8 cellular contexts compared by ENCODE assay signal in genomic region chr3:100399341-100400071, GRCh38. TPM values are rescaled to one million over a fixed set of nuclear protein-coding genes. Genes with fewer than 3 reads are reported as not detected.
DNase-seq lines count a peak whose midpoint lies in the region; ATAC-seq, FAIRE-seq and TF ChIP-seq lines count a peak whose summit lies in the region.

No MANE protein-coding gene starts in this region.

- TF ChIP-seq RAD21 in K562 (CRISPR knock-in tag; conservative IDR thresholded peaks at IDR 0.05 in 1 of 2, IDR thresholded peaks at IDR 0.05 in 1 of 2), result no peak

- no peak overlapping the region for H2AFZ ChIP-seq in K562 (ENCODE audit: low read depth, low read length)

- peak overlapping the region; percentile 99 for H3K4me3 ChIP-seq in left ventricle myocardium inferior
- peak overlapping the region; percentile 97 for H3K4me3 ChIP-seq in K562
- peak overlapping the region; percentile 75 for H3K4me3 ChIP-seq in mononuclear cell (ENCODE audit: low read length)

- H3K9ac ChIP-seq in K562 (ENCODE audit: insufficient read depth in 1 of 2, low read depth in 2 of 2, low read length in 2 of 2), result peak overlapping the region; percentile 91 to 96

- POLR2A ChIA-PET in K562 (lab: Yijun Ruan, JAX), result interaction anchor here (1.4 to 2.3 kb wide), 2 partner anchors 8 to 201 kb away, joined by 4 to 9 read pairs; no protein-coding TSS in a partner anchor

- DNase-seq in left ventricle myocardium inferior, result no peak
- no peak for DNase-seq in Right ventricle myocardium inferior (ENCODE audit: missing footprints)
- peak in 1 of 4 experiments; percentile 12 for DNase-seq in K562 (ENCODE audit: extremely low read depth in 1 of 4, low spot score in 3 of 4)
- DNase-seq in stimulated activated CD8-positive, alpha-beta memory T cell treated with anti-CD3 and anti-CD28 coated beads, Interleukin-4, amount 100 ng/mL, for 48 hours, result no peak
- no peak for DNase-seq in ecto neural progenitor cell (ENCODE audit: low spot score)
- no peak for DNase-seq in ACHN

- no peak for TF ChIP-seq EP300 in K562 (IDR thresholded peaks at IDR 0.05; ENCODE audit: low read length)

- H3K36me3 ChIP-seq in left ventricle myocardium inferior (no peaks in the 10 kb centered on the region), K562 (ENCODE audit: control insufficient read depth, insufficient read depth, low read length) (peaks cover 29% of the 10 kb centered on the region; the same call in 2 of the 3 replicates)

- peak overlapping the region; percentile 95 for H3K4me2 ChIP-seq in K562 (ENCODE audit: insufficient read depth, low read length)

- peak overlapping the region; percentile 97 for H3K27ac ChIP-seq in left ventricle myocardium inferior (replicated peaks)
- H3K27ac ChIP-seq in K562 (ENCODE audit: extremely low read depth, low read depth, low read length), result peak overlapping the region; percentile 98

- FAIRE-seq in K562 (lab: Jason Lieb, UNC), result no peak

- intact Hi-C loops in left ventricle myocardium inferior (cut with micrococcal nuclease) (no loop called here), Right ventricle myocardium inferior (cut with DNase I) (loop anchor here (5.0 kb wide), 3 partner anchors 93 to 582 kb away; partner anchors contain the start of genes CMSS1 and TMEM45A), K562 (cut with micrococcal nuclease) (loop anchor here (5.0 to 10.0 kb wide), 4 partner anchors 53 to 1285 kb away; partner anchors contain the start of genes RPL24, TBC1D23 and TFG)

- H3K79me2 ChIP-seq in K562 (ENCODE audit: control insufficient read depth, insufficient read depth, low read length), result peaks cover 96% of the 10 kb centered on the region

- H3K4me1 ChIP-seq in left ventricle myocardium inferior (peaks cover 86% of the 10 kb centered on the region), K562 (replicated peaks in 1 of 2; ENCODE audit: control insufficient read depth in 2 of 2, insufficient read depth in 2 of 2, low read length in 2 of 2) (peaks cover 0 to 3% of the 10 kb centered on the region in 2 experiments; a peak in 3 of 5 replicates), mononuclear cell (ENCODE audit: insufficient read depth, low read length) (peaks cover 36% of the 10 kb centered on the region)

- 5% methylated on average over 9 of the region's 9 CpGs for WGBS in K562 (ENCODE audit: insufficient coverage, low coverage, missing lambda C conversion rate)

- CTCF ChIA-PET in K562 (lab: Yijun Ruan, JAX; ENCODE audit: low intra/inter-chr PET ratio), result no interaction called here

- no peaks in the 10 kb centered on the region for H3K9me1 ChIP-seq in K562 (ENCODE audit: control insufficient read depth, insufficient read depth, low read length)

- H3K9me3 ChIP-seq in left ventricle myocardium inferior (replicated peaks) (no peaks in the 10 kb centered on the region), K562 (replicated peaks; ENCODE audit: control insufficient read depth, insufficient read depth, low read depth, low read length) (no peaks in the 10 kb centered on the region), mononuclear cell (ENCODE audit: low read depth, low read length) (no peaks in the 10 kb centered on the region)

- no peaks in the 10 kb centered on the region for H3K27me3 ChIP-seq in left ventricle myocardium inferior (ENCODE audit: low read depth)
- no peaks in the 10 kb centered on the region for H3K27me3 ChIP-seq in K562 (ENCODE audit: control insufficient read depth in 2 of 2, insufficient read depth in 2 of 2, low read length in 2 of 2)
- no peaks in the 10 kb centered on the region for H3K27me3 ChIP-seq in mononuclear cell (ENCODE audit: insufficient read depth, low read length)

- TF ChIP-seq CTCF in left ventricle myocardium inferior (IDR thresholded peaks at IDR 0.05; ENCODE audit: borderline replicate concordance) (no peak), K562 (IDR thresholded peaks at IDR 0.05 in 2 of 3, conservative IDR thresholded peaks at IDR 0.05 in 1 of 3; ENCODE audit: insufficient read depth in 2 of 3, low read depth in 1 of 3, low read length in 3 of 3) (no peak)

- ATAC-seq in Right ventricle myocardium inferior, result no peak
- ATAC-seq in K562, result peak; percentile 1; the same call in 1 of the 3 replicates
- ATAC-seq in GM21381 (IDR thresholded peaks at IDR 0.05; ENCODE audit: unreplicated experiment), result no peak

- TF ChIP-seq POLR2A in K562 (conservative IDR thresholded peaks at IDR 0.05), result no peak

- H4K20me1 ChIP-seq in K562 (replicated peaks; ENCODE audit: control insufficient read depth, insufficient read depth, low read length), result peaks cover 2% of the 10 kb centered on the region; the same call in 1 of the 2 replicates

- in situ Hi-C loops in K562 (cut with MboI), result no loop called here
- in situ Hi-C loops in ACHN (cut with HindIII; ENCODE audit: low pct_ligation_motif_present, low pct_unique_long_range_greater_than_20kb, low sequenced_read_pairs), result no loop called here

- BruUV-seq in K562 (replicated peaks; lab: Mats Ljungman, UMichigan), result no TSS peak

TF ChIP-seq in K562, 482 proteins besides CTCF, POLR2A, EP300 and RAD21 (continues in another document):
- TF ChIP-seq BDP1 (IDR thresholded peaks at IDR 0.05; ENCODE audit: insufficient read depth, insufficient read length) (no peak), ZNF696 (CRISPR knock-in tag; conservative IDR thresholded peaks at IDR 0.05) (no peak), E4F1 (CRISPR knock-in tag; IDR thresholded peaks at IDR 0.05; ENCODE audit: borderline replicate concordance) (no peak), RBBP5 (IDR thresholded peaks at IDR 0.05; ENCODE audit: borderline replicate concordance, insufficient read depth, low read length, poor library complexity, severe bottlenecking) (no peak), ZNF146 (CRISPR knock-in tag; IDR thresholded peaks at IDR 0.05; ENCODE audit: unreplicated experiment) (no peak), ZNF311 (CRISPR knock-in tag; IDR thresholded peaks at IDR 0.05) (no peak), GTF2A2 (tag; IDR thresholded peaks at IDR 0.05) (no peak), ZNF316 (IDR thresholded peaks at IDR 0.05) (no peak), SRSF1 (IDR thresholded peaks at IDR 0.05; ENCODE audit: low read depth, low read length) (no peak)

RNA-seq across cellular contexts. Expression of gene TOMM70, which starts 1.4 kb away (rescaled TPM):
- total RNA-seq in left ventricle myocardium inferior (65.4 TPM), Right ventricle myocardium inferior (65.9 TPM), K562 (2014; rRNA removed) (43.5 and 48.5 TPM in 2 replicates), K562 (2014; rRNA removed; fragmentation: Illumina TruSeq; extraction: Trizol) (75.6 and 87.7 TPM in 2 replicates), K562 (2015; rRNA removed; fragmentation: Illumina TruSeq; extraction: Trizol) (64.0 and 70.7 TPM in 2 replicates), K562 (2021) (54.9 and 55.1 TPM in 2 replicates), mononuclear cell (40.9 TPM)
- total RNA-seq in K562 (2011; cell fraction: chromatin; rRNA removed; ENCODE audit: low replicate concordance), result 17.0 and 37.0 TPM in 2 replicates
- total RNA-seq in K562 (2011; cell fraction: nucleolus; rRNA removed), result 9.8 and 12.0 TPM in 2 replicates
- total RNA-seq in K562 (2011; cell fraction: nucleoplasm; rRNA removed), result 21.0 and 32.6 TPM in 2 replicates
- polyA plus RNA-seq in K562 (2011; rRNA removed) (39.3 and 55.9 TPM in 2 replicates), K562 (2014; fragmentation: Illumina TruSeq; extraction: Trizol) (54.9 and 65.0 TPM in 2 replicates), K562 (2014; fragmentation: Nextera tagmentation; extraction: Ambion mirVana) (10 to 100 TPM; 17.5 to 22.3 TPM), K562 (2014; rRNA removed) (48.0 and 48.8 TPM in 2 replicates)
- 12.3 and 16.0 TPM in 2 replicates for polyA plus RNA-seq in K562 (2011; cell fraction: cytosol; rRNA removed)
- polyA plus RNA-seq in K562 (2011; cell fraction: nucleus; rRNA removed), result 7.8 and 9.3 TPM in 2 replicates
- 35.3 and 35.5 TPM in 2 replicates for polyA plus RNA-seq in K562 (2012)
- 82.0 and 88.8 TPM in 2 replicates for polyA minus RNA-seq in K562 (2011; rRNA and poly(A)+ RNA removed)
- 31.5 and 37.6 TPM in 2 replicates for polyA minus RNA-seq in K562 (2011; cell fraction: cytosol; rRNA and poly(A)+ RNA removed)
- polyA minus RNA-seq in K562 (2011; cell fraction: nucleus; rRNA and poly(A)+ RNA removed), result 9.7 and 15.9 TPM in 2 replicates

RNA-seq across cellular contexts. Expression of gene LNP1, which starts 1.8 kb away (rescaled TPM):
- total RNA-seq in left ventricle myocardium inferior, result 4.2 TPM
- 2.4 TPM for total RNA-seq in Right ventricle myocardium inferior
- total RNA-seq in K562 (2011; cell fraction: chromatin; rRNA removed; ENCODE audit: low replicate concordance), result 12.5 and 19.1 TPM in 2 replicates
- 12.8 and 13.6 TPM in 2 replicates for total RNA-seq in K562 (2011; cell fraction: nucleolus; rRNA removed)
- total RNA-seq in K562 (2011; cell fraction: nucleoplasm; rRNA removed), result 15.6 and 22.5 TPM in 2 replicates
- total RNA-seq in K562 (2014; rRNA removed), result 3.3 and 4.5 TPM in 2 replicates
- 4.4 and 4.5 TPM in 2 replicates for total RNA-seq in K562 (2014; rRNA removed; fragmentation: Illumina TruSeq; extraction: Trizol)
- total RNA-seq in K562 (2015; rRNA removed; fragmentation: Illumina TruSeq; extraction: Trizol), result 3.9 and 5.2 TPM in 2 replicates
- 3.0 and 3.4 TPM in 2 replicates for total RNA-seq in K562 (2021)
- polyA plus RNA-seq in K562 (2011; rRNA removed), result 3.1 and 4.3 TPM in 2 replicates
- polyA plus RNA-seq in K562 (2011; cell fraction: cytosol; rRNA removed), result 2.4 and 4.8 TPM in 2 replicates
- 5.0 and 5.6 TPM in 2 replicates for polyA plus RNA-seq in K562 (2011; cell fraction: nucleus; rRNA removed)
- 3.2 and 3.7 TPM in 2 replicates for polyA plus RNA-seq in K562 (2012)
- polyA plus RNA-seq in K562 (2014; fragmentation: Illumina TruSeq; extraction: Trizol), result 3.6 and 4.8 TPM in 2 replicates
- 1 to 10 TPM; 1.9 to 4.9 TPM for polyA plus RNA-seq in K562 (2014; fragmentation: Nextera tagmentation; extraction: Ambion mirVana)
- polyA plus RNA-seq in K562 (2014; rRNA removed), result 3.4 and 3.9 TPM in 2 replicates
- polyA minus RNA-seq in K562 (2011; rRNA and poly(A)+ RNA removed), result 13.5 and 14.6 TPM in 2 replicates
- 2.4 and 3.4 TPM in 2 replicates for polyA minus RNA-seq in K562 (2011; cell fraction: cytosol; rRNA and poly(A)+ RNA removed)
- 11.8 and 22.1 TPM in 2 replicates for polyA minus RNA-seq in K562 (2011; cell fraction: nucleus; rRNA and poly(A)+ RNA removed)
- 1.7 TPM for total RNA-seq in mononuclear cell
